In genomic region chr13:73972503-73972902, GRCh38 we compare ENCODE assay signal across 2 cellular contexts.
TF ChIP-seq lines count a peak whose summit lies in the region.

No MANE protein-coding gene starts in this region.

TF ChIP-seq in GM23338, 12 proteins besides CTCF, POLR2A, EP300 and RAD21 (continued from another document):
- TF ChIP-seq ZNF462 (CRISPR knock-in tag; IDR thresholded peaks at IDR 0.05) (no peak), ZNF114 (CRISPR knock-in tag; IDR thresholded peaks at IDR 0.05) (no peak), ZNF331 (CRISPR knock-in tag; IDR thresholded peaks at IDR 0.05; ENCODE audit: low read depth) (no peak), EZH2 (IDR thresholded peaks at IDR 0.05; ENCODE audit: low read depth, unreplicated experiment) (no peak), STAT1 (IDR thresholded peaks at IDR 0.05; ENCODE audit: unreplicated experiment) (no peak), REST (IDR thresholded peaks at IDR 0.05; ENCODE audit: unreplicated experiment) (no peak), JUNB (IDR thresholded peaks at IDR 0.05; ENCODE audit: unreplicated experiment) (no peak), CREB1 (CRISPR knock-in tag; IDR thresholded peaks at IDR 0.05; ENCODE audit: low read depth) (no peak)

TF ChIP-seq in WTC11, 78 proteins besides CTCF, POLR2A, EP300 and RAD21 (continued from another document):
- TF ChIP-seq NR2C2 (CRISPR knock-in tag; IDR thresholded peaks at IDR 0.05) (no peak), ZNF396 (CRISPR knock-in tag; IDR thresholded peaks at IDR 0.05; ENCODE audit: borderline replicate concordance) (no peak), NFATC4 (CRISPR knock-in tag; IDR thresholded peaks at IDR 0.05) (no peak), OVOL2 (CRISPR knock-in tag; IDR thresholded peaks at IDR 0.05; ENCODE audit: borderline replicate concordance) (no peak), TEAD1 (CRISPR knock-in tag; IDR thresholded peaks at IDR 0.05) (no peak), CREM (CRISPR knock-in tag; IDR thresholded peaks at IDR 0.05) (no peak), GABPB1 (CRISPR knock-in tag; IDR thresholded peaks at IDR 0.05) (no peak), KAT7 (CRISPR knock-in tag; IDR thresholded peaks at IDR 0.05; ENCODE audit: borderline replicate concordance) (no peak)
